Comparison of ENCODE assay signal across 15 cellular contexts in the genomic region with DNA sequence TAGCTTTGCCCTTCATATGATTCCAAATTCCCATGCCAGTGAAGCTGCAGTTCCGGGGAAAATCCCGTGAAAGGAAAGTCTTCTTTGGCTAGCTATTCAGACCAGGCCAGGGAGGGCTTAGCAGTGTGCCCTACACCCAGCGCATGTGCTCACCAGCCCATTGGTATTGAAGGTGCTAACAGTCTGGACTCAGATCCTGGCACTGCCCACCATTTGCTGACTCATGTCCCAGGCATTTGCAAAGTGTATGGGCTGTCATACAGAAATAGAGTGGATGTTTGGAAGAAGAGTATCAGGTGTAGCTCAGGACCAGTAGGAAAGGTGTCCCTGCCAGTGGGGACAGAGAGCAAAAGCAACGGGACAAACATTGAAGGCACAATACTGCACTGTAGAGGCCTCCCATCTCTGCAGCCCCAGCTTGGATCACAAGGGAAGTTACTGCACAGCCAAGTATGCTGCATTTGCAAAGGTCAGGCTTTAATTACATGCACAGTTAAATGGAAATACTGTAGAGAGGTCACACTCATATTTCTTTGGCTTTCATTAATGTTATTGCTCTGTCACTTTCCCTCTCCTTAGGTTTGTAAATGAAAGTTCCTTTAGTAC.
DNase-seq lines count a peak whose midpoint lies in the region; ATAC-seq, FAIRE-seq and TF ChIP-seq lines count a peak whose summit lies in the region.
"Had no signal": no experiment of that assay in that cellular context is flagged by ENCODE, and none has a peak within 500 bp of the region (broad histone marks: within the 10 kb centered on the region; RNA-seq: fewer than 3 reads in every experiment).

No MANE protein-coding gene starts in this region.

- no peak overlapping the region for H3K27ac Mint-ChIP-seq in stimulated activated naive CD8-positive, alpha-beta T cell treated with anti-CD3 and anti-CD28 coated beads, Interleukin-15, amount 100 ng/mL, for 72 hours
- H3K27ac Mint-ChIP-seq: activated CD8-positive, alpha-beta memory T cell treated with anti-CD3 and anti-CD28 coated beads, Interleukin-2, amount 10 ng/mL, durations not matched to agents 7 days and 5 days; activated naive CD8-positive, alpha-beta T cell had no signal

- no peak overlapping the region for H3K14ac ChIP-seq in neuronal stem cell (ENCODE audit: low read length)

- H3K9me3 ChIP-seq in neuronal stem cell (replicated peaks in 1 of 2; ENCODE audit: control insufficient read depth in 2 of 2, insufficient read depth in 1 of 2, low read depth in 1 of 2, low read length in 2 of 2), result no peaks in the 10 kb centered on the region

- H3K18ac ChIP-seq in neuronal stem cell (ENCODE audit: low read length), result peak overlapping the region; percentile 55

- no peak overlapping the region for H2BK5ac ChIP-seq in neuronal stem cell (ENCODE audit: low read length)

- H3K36me3 ChIP-seq in bronchial epithelial cell (ENCODE audit: control insufficient read depth, insufficient read depth, low read length) (no peaks in the 10 kb centered on the region), neuronal stem cell (replicated peaks in 1 of 2; ENCODE audit: control insufficient read depth in 2 of 2, insufficient read depth in 2 of 2, low read length in 2 of 2) (no peaks in the 10 kb centered on the region)

- H3K27ac ChIP-seq in neuronal stem cell (replicated peaks; ENCODE audit: low read length), result no peak overlapping the region
- H3K27ac ChIP-seq: coronary artery, HL-60 had no signal

- no peak overlapping the region for H2AK5ac ChIP-seq in neuronal stem cell (ENCODE audit: low read depth, low read length)

- H2BK15ac ChIP-seq in neuronal stem cell (ENCODE audit: low read length), result no peak overlapping the region

- TF ChIP-seq POLR2A in NB4 (IDR thresholded peaks at IDR 0.05; ENCODE audit: extremely low read depth, insufficient read length), result no peak

- H3K27me3 ChIP-seq in bronchial epithelial cell (ENCODE audit: control insufficient read depth, insufficient read depth, low read length) (no peaks in the 10 kb centered on the region), neuronal stem cell (ENCODE audit: control insufficient read depth in 3 of 3, insufficient read depth in 3 of 3, low read depth in 1 of 3, low read length in 3 of 3) (no peaks in the 10 kb centered on the region)

- H3K4me3 Mint-ChIP-seq in stimulated activated naive CD8-positive, alpha-beta T cell treated with anti-CD3 and anti-CD28 coated beads, Interleukin-15, amount 100 ng/mL, for 72 hours, result no peak overlapping the region
- H3K4me3 Mint-ChIP-seq: activated CD8-positive, alpha-beta memory T cell treated with anti-CD3 and anti-CD28 coated beads, Interleukin-2, amount 10 ng/mL, durations not matched to agents 7 days and 5 days; activated naive CD8-positive, alpha-beta T cell had no signal

- H2BK12ac ChIP-seq in neuronal stem cell (ENCODE audit: low read length), result no peak overlapping the region

- H3K4me2 ChIP-seq in neuronal stem cell (ENCODE audit: insufficient read depth, low read length, poor library complexity, severe bottlenecking), result no peak overlapping the region

- H4K8ac ChIP-seq in neuronal stem cell (ENCODE audit: low read depth, low read length), result no peak overlapping the region

- H2AFZ ChIP-seq in neuronal stem cell (ENCODE audit: low read length), result no peak overlapping the region

- DNase-seq in ELR (ENCODE audit: low read depth), result peak; percentile 39
- DNase-seq in NB4 (ENCODE audit: low read depth), result peak; percentile 68
- peak; percentile 55 for DNase-seq in bronchial epithelial cell (ENCODE audit: low read depth)
- no peak for DNase-seq in neuronal stem cell (ENCODE audit: low spot score)
- DNase-seq in NCI-H2227 treated with DMSO at 0.1 percent for 48 hours (lab: John Stamatoyannopoulos, UW), result no peak
- DNase-seq in stimulated activated naive CD8-positive, alpha-beta T cell treated with anti-CD3 and anti-CD28 coated beads, Interleukin-15, amount 100 ng/mL, for 72 hours, result no peak
- DNase-seq in NOMO-1 treated with dmso at 0.1 percent for 144 hours (lab: John Stamatoyannopoulos, UW; ENCODE audit: unreplicated experiment), result no peak
- DNase-seq in NCI-H2029 treated with DMSO at 0.1 percent for 48 hours (lab: John Stamatoyannopoulos, UW), result no peak
- DNase-seq: activated CD8-positive, alpha-beta memory T cell treated with anti-CD3 and anti-CD28 coated beads, Interleukin-2, amount 10 ng/mL, durations not matched to agents 7 days and 5 days; islet precursor cell; NCI-H345; SHP77 had no signal

- no peak overlapping the region for H4K91ac ChIP-seq in neuronal stem cell (ENCODE audit: low read depth, low read length, poor library complexity)

- H3K79me1 ChIP-seq in neuronal stem cell (ENCODE audit: low read depth, low read length), result no peaks in the 10 kb centered on the region

- H3K4me3 ChIP-seq in NB4 (ENCODE audit: low read depth, low read length) (peak overlapping the region; percentile 72), bronchial epithelial cell (ENCODE audit: low read depth, low read length) (no peak overlapping the region), neuronal stem cell (ENCODE audit: low read length in 2 of 2) (peak overlapping the region in 1 of 2 donors; percentile 32)
- H3K4me3 ChIP-seq: coronary artery had no signal

- ATAC-seq in stimulated activated naive CD8-positive, alpha-beta T cell treated with anti-CD3 and anti-CD28 coated beads, Interleukin-15, amount 100 ng/mL, for 72 hours, result no peak
- ATAC-seq: activated CD8-positive, alpha-beta memory T cell treated with anti-CD3 and anti-CD28 coated beads, Interleukin-2, amount 10 ng/mL, durations not matched to agents 7 days and 5 days had no signal

- H3K4me1 Mint-ChIP-seq in stimulated activated naive CD8-positive, alpha-beta T cell treated with anti-CD3 and anti-CD28 coated beads, Interleukin-15, amount 100 ng/mL, for 72 hours, result no peaks in the 10 kb centered on the region
- H3K4me1 Mint-ChIP-seq: activated CD8-positive, alpha-beta memory T cell treated with anti-CD3 and anti-CD28 coated beads, Interleukin-2, amount 10 ng/mL, durations not matched to agents 7 days and 5 days had no signal

- WGBS in neuronal stem cell (ENCODE audit: extremely low coverage in 2 of 2, insufficient read length in 2 of 2, insufficient replicate concordance in 1 of 2), 2 donors, result no CpG with 5 or more reads among the region's 4 CpGs

- TF ChIP-seq CTCF in NB4 (IDR thresholded peaks at IDR 0.05; ENCODE audit: low read depth, low read length) (no peak), bronchial epithelial cell (IDR thresholded peaks at IDR 0.05; ENCODE audit: insufficient read depth, low read length, severe bottlenecking) (no peak)

- H3K23ac ChIP-seq in neuronal stem cell (ENCODE audit: low read depth, low read length, poor library complexity), result no peak overlapping the region

- H3K4ac ChIP-seq in neuronal stem cell (ENCODE audit: low read length), result no peak overlapping the region

- H3K27me3 Mint-ChIP-seq in stimulated activated naive CD8-positive, alpha-beta T cell treated with anti-CD3 and anti-CD28 coated beads, Interleukin-15, amount 100 ng/mL, for 72 hours, result no peaks in the 10 kb centered on the region
- H3K27me3 Mint-ChIP-seq: activated CD8-positive, alpha-beta memory T cell treated with anti-CD3 and anti-CD28 coated beads, Interleukin-2, amount 10 ng/mL, durations not matched to agents 7 days and 5 days; activated naive CD8-positive, alpha-beta T cell had no signal

- H3K9ac ChIP-seq in neuronal stem cell (ENCODE audit: low read depth, low read length, poor library complexity), result no peak overlapping the region

- H2BK120ac ChIP-seq in neuronal stem cell (ENCODE audit: low read depth, low read length), result no peak overlapping the region

- no peaks in the 10 kb centered on the region for H3K9me3 Mint-ChIP-seq in stimulated activated naive CD8-positive, alpha-beta T cell treated with anti-CD3 and anti-CD28 coated beads, Interleukin-15, amount 100 ng/mL, for 72 hours

- peaks cover 10 to 19% of the 10 kb centered on the region in 2 donors for H3K4me1 ChIP-seq in neuronal stem cell (ENCODE audit: control insufficient read depth in 2 of 2, insufficient read depth in 1 of 2, low read depth in 1 of 2, low read length in 2 of 2)

- FAIRE-seq in bronchial epithelial cell (lab: Jason Lieb, UNC), result no peak

Comparison
In these comparisons a context has a peak if more than half of its experiments do, and no peak if none do; other contexts are left out.
1. DNase-seq: peak in ELR (single experiment), NB4 (single experiment) and bronchial epithelial cell (single experiment); none in neuronal stem cell (single experiment), NCI-H2227 treated with DMSO at 0.1 percent for 48 hours (single experiment), stimulated activated naive CD8-positive, alpha-beta T cell treated with anti-CD3 and anti-CD28 coated beads, Interleukin-15, amount 100 ng/mL, for 72 hours (0 of 2), NOMO-1 treated with dmso at 0.1 percent for 144 hours (single experiment) and NCI-H2029 treated with DMSO at 0.1 percent for 48 hours (single experiment).